17 cellular contexts compared by ENCODE assay signal in the genomic region with DNA sequence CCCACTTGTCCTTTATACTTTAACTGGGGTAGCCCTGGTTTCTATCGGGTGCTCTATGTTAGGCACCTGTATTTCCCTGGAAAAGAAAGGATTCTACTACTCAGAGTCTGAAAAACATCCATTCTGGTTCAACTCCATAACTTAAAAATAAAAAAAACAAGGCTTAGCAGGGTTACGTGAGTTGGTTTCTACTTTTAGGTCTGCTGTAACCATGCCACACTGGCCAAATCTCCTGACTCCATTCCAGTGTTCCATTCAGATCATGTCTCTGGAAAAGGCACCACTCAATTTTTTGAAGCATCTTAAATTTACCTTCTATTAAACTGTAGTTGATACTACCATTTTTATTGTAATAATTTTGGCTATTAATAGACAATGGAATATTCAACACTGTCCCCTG.
A peak's percentile ranks its signal among the peaks of the same experiment; 100 is the strongest.
DNase-seq lines count a peak whose midpoint lies in the region; ATAC-seq, FAIRE-seq and TF ChIP-seq lines count a peak whose summit lies in the region.
"Had no signal": no experiment of that assay in that cellular context is flagged by ENCODE, and none has a peak within 500 bp of the region (broad histone marks: within the 10 kb centered on the region; RNA-seq: fewer than 3 reads in every experiment).

No MANE protein-coding gene starts in this region.

- no peaks in the 10 kb centered on the region for H3K27me3 ChIP-seq in thoracic aorta (replicated peaks; ENCODE audit: insufficient read depth)

- ATAC-seq in Right ventricle myocardium superior (ENCODE audit: poor library complexity) (peak; percentile 68), Right ventricle myocardium inferior (no peak), thoracic aorta (ENCODE audit: insufficient number of reproducible peaks, low FRiP score, low read depth) (peak; percentile 68), GM21360 (IDR thresholded peaks at IDR 0.05; ENCODE audit: unreplicated experiment) (no peak)
- ATAC-seq: GM12878, GM23338 had no signal

- H3K9me3 ChIP-seq in thoracic aorta = no peaks in the 10 kb centered on the region

- no peak for FAIRE-seq in frontal cortex (lab: Jason Lieb, UNC)
- FAIRE-seq: GM12878, GM18507 had no signal

- peak overlapping the region; percentile 36 to 62 for H3K27ac ChIP-seq in coronary artery
- H3K27ac ChIP-seq in thoracic aorta = peak overlapping the region; percentile 79 to 85
- H3K27ac ChIP-seq: HL-60 had no signal

- H3K4me1 ChIP-seq in thoracic aorta (ENCODE audit: control insufficient read depth in 1 of 2, low read depth in 2 of 2) = peaks cover 0 to 38% of the 10 kb centered on the region in 2 donors

- DNase-seq in Right ventricle myocardium superior (no peak), Right ventricle myocardium inferior (ENCODE audit: missing footprints) (no peak), coronary artery (ENCODE audit: low spot score) (no peak), myocyte (ENCODE audit: low read depth) (peak; percentile 51), thoracic aorta (ENCODE audit: low spot score) (no peak), frontal cortex (ENCODE audit: low spot score in 2 of 2) (no peak), retina (no peak)
- DNase-seq: C1 segment of cervical spinal cord; Calu3; CD4-positive, alpha-beta T cell; DMS 273 treated with DMSO at 0.1 percent for 48 hours; H7 had no signal

- H3K4me3 ChIP-seq in coronary artery (no peak overlapping the region), thoracic aorta (no peak overlapping the region)
- H3K4me3 ChIP-seq: GM12878, GM23338 had no signal

- TF ChIP-seq CTCF in coronary artery (IDR thresholded peaks at IDR 0.05) (no peak), thoracic aorta (IDR thresholded peaks at IDR 0.05) (no peak)

- intact Hi-C loops in Right ventricle myocardium superior (cut with DNase I) (no loop called here), Right ventricle myocardium inferior (cut with DNase I) (loop anchor here (10.0 kb wide), 1 partner anchor 257 kb away; no protein-coding TSS in a partner anchor)

- H3K36me3 ChIP-seq in thoracic aorta = peaks cover 36% of the 10 kb centered on the region

Comparison
In these comparisons a context has a peak if more than half of its experiments do, and no peak if none do; other contexts are left out.
1. ATAC-seq: peak in Right ventricle myocardium superior (single experiment) and thoracic aorta (single experiment); none in Right ventricle myocardium inferior (single experiment) and GM21360 (single experiment).